In the genomic region with DNA sequence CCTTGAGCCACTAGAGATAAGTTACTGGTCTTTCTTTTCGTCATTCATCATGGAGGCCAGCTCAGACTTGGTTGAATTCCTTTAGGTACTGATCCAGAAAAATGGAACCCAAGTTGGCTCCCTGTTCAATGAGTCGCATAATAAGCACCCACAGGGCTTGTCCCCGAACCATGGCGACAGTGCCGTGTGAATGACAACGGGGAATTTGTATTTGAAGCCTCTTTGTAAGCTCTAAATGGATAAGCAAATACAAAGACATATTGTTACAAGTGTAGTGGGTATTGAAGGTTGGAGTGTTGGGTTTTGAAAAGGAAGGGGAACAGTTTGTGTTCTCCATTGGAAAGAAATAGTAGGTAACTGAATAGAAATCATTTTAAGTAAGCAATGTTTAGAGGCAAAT, we compare ENCODE assay signal across 22 cellular contexts.
DNase-seq lines count a peak whose midpoint lies in the region; ATAC-seq lines count a peak whose summit lies in the region.
"Had no signal": no experiment of that assay in that cellular context is flagged by ENCODE, and none has a peak within 500 bp of the region (broad histone marks: within the 10 kb centered on the region; RNA-seq: fewer than 3 reads in every experiment).

No MANE protein-coding gene starts in this region.

- no peak for ATAC-seq in GM19328 (IDR thresholded peaks at IDR 0.05; ENCODE audit: unreplicated experiment)
- ATAC-seq: HepG2, K562 had no signal

- H3K14ac ChIP-seq in neuronal stem cell (ENCODE audit: low read length), result no peak overlapping the region

- no peak overlapping the region for H4K91ac ChIP-seq in neuronal stem cell (ENCODE audit: low read depth, low read length, poor library complexity)

- no peaks in the 10 kb centered on the region for H3K9me3 ChIP-seq in neuronal stem cell (replicated peaks in 1 of 2; ENCODE audit: control insufficient read depth in 2 of 2, insufficient read depth in 1 of 2, low read depth in 1 of 2, low read length in 2 of 2)
- H3K9me3 ChIP-seq: BE2C, MG63, Peyer's patch, SJCRH30 had no signal

- H3K27me3 ChIP-seq in neuronal stem cell (ENCODE audit: control insufficient read depth in 3 of 3, insufficient read depth in 3 of 3, low read depth in 1 of 3, low read length in 3 of 3), result no peaks in the 10 kb centered on the region
- H3K27me3 ChIP-seq: MG63, Peyer's patch had no signal

- no peak overlapping the region for H3K4ac ChIP-seq in neuronal stem cell (ENCODE audit: low read length)

- H3K18ac ChIP-seq in neuronal stem cell (ENCODE audit: low read length), result no peak overlapping the region

- peak overlapping the region; percentile 12 for H3K4me2 ChIP-seq in neuronal stem cell (ENCODE audit: insufficient read depth, low read length, poor library complexity, severe bottlenecking)

- H2BK12ac ChIP-seq in neuronal stem cell (ENCODE audit: low read length), result no peak overlapping the region

- no peak overlapping the region for H2AK5ac ChIP-seq in neuronal stem cell (ENCODE audit: low read depth, low read length)

- peaks cover 14 to 20% of the 10 kb centered on the region in 2 donors for H3K4me1 ChIP-seq in neuronal stem cell (ENCODE audit: control insufficient read depth in 2 of 2, insufficient read depth in 1 of 2, low read depth in 1 of 2, low read length in 2 of 2)
- H3K4me1 ChIP-seq: BE2C, Peyer's patch, SJCRH30 had no signal

- no peak overlapping the region for H2BK120ac ChIP-seq in neuronal stem cell (ENCODE audit: low read depth, low read length)

- no peaks in the 10 kb centered on the region for H3K79me1 ChIP-seq in neuronal stem cell (ENCODE audit: low read depth, low read length)

- H2BK15ac ChIP-seq in neuronal stem cell (ENCODE audit: low read length), result no peak overlapping the region

- no peak overlapping the region for H2BK5ac ChIP-seq in neuronal stem cell (ENCODE audit: low read length)

- no peak overlapping the region for H3K9ac ChIP-seq in neuronal stem cell (ENCODE audit: low read depth, low read length, poor library complexity)

- peak; percentile 71 for DNase-seq in DMS153 (lab: John Stamatoyannopoulos, UW)
- DNase-seq in NCI-H748 (lab: John Stamatoyannopoulos, UW; ENCODE audit: unreplicated experiment), result peak; percentile 71
- DNase-seq in kidney tubule cell (ENCODE audit: low spot score), result peak; percentile 42
- DNase-seq in neuronal stem cell (ENCODE audit: low spot score), result no peak
- DNase-seq in mesenteric fat pad (ENCODE audit: low spot score), result no peak
- no peak for DNase-seq in activated CD4-positive, alpha-beta T cell treated with anti-CD3 and anti-CD28 coated beads for 48 hours
- no peak for DNase-seq in activated CD8-positive, alpha-beta memory T cell treated with anti-CD3 and anti-CD28 coated beads for 24 hours
- DNase-seq: BE2C, DMS79 treated with DMSO at 0.1 percent for 48 hours, H9, HFFc6, MG63, NCI-H1048, NCI-H1436, NCI-H1930, NCI-H2171, NCI-H774, Peyer's patch, SJCRH30 had no signal

- no peak overlapping the region for H3K27ac ChIP-seq in neuronal stem cell (replicated peaks; ENCODE audit: low read length)
- H3K27ac ChIP-seq: Peyer's patch, SJCRH30 had no signal

- peak overlapping the region; percentile 36 for H2AFZ ChIP-seq in neuronal stem cell (ENCODE audit: low read length)

- no peak overlapping the region for H3K4me3 ChIP-seq in neuronal stem cell (ENCODE audit: low read length in 2 of 2)
- H3K4me3 ChIP-seq: K562, MG63, Peyer's patch, SJCRH30 had no signal

- WGBS in neuronal stem cell (ENCODE audit: extremely low coverage in 2 of 2, insufficient read length in 2 of 2, insufficient replicate concordance in 1 of 2), 2 donors, result no CpG with 5 or more reads among the region's 6 CpGs

- no peak overlapping the region for H3K23ac ChIP-seq in neuronal stem cell (ENCODE audit: low read depth, low read length, poor library complexity)

- H4K8ac ChIP-seq in neuronal stem cell (ENCODE audit: low read depth, low read length), result no peak overlapping the region

- no peaks in the 10 kb centered on the region for H3K36me3 ChIP-seq in neuronal stem cell (replicated peaks in 1 of 2; ENCODE audit: control insufficient read depth in 2 of 2, insufficient read depth in 2 of 2, low read length in 2 of 2)
- H3K36me3 ChIP-seq: BE2C, MG63, Peyer's patch, SJCRH30 had no signal

Comparison
In these comparisons a context has a peak if more than half of its experiments do, and no peak if none do; other contexts are left out.
1. DNase-seq: peak in DMS153 (single experiment), NCI-H748 (single experiment) and kidney tubule cell (single experiment); none in neuronal stem cell (single experiment), mesenteric fat pad (single experiment), activated CD4-positive, alpha-beta T cell treated with anti-CD3 and anti-CD28 coated beads for 48 hours (single experiment) and activated CD8-positive, alpha-beta memory T cell treated with anti-CD3 and anti-CD28 coated beads for 24 hours (single experiment).